Comparison of ENCODE assay signal across 13 cellular contexts in the genomic region with DNA sequence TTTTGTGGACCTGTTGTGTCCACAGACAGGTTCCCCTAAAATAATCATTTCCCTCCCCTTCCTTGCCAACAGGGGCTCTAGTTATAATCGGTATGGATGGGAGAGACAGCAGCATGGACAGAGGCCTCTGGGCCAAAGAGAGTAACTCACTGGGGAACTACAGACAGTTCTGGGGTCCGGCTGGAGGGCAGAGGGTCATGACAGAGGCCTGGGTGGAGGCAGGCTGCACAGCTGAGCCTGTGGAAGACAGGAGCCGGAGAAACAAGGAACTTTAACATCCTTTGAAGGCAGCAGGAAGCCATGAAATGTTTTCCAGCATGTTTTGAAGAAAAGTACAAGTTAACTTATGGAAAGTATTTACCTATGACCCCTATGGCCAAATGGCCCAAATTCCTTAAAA.
DNase-seq lines count a peak whose midpoint lies in the region; TF ChIP-seq lines count a peak whose summit lies in the region.
"Had no signal": no experiment of that assay in that cellular context is flagged by ENCODE, and none has a peak within 500 bp of the region (broad histone marks: within the 10 kb centered on the region; RNA-seq: fewer than 3 reads in every experiment).

No MANE protein-coding gene starts in this region.

- H3K36me3 ChIP-seq in SK-N-MC (ENCODE audit: insufficient read depth, low read length) (no peaks in the 10 kb centered on the region), neural progenitor cell (no peaks in the 10 kb centered on the region), adrenal gland (replicated peaks in 1 of 2) (no peaks in the 10 kb centered on the region), spleen (no peaks in the 10 kb centered on the region)
- no peaks in the 10 kb centered on the region for H3K36me3 ChIP-seq in effector memory CD4-positive, alpha-beta T cell (ENCODE audit: control insufficient read depth, insufficient read depth, low read length)
- H3K36me3 ChIP-seq: BLaER1 treated with 17β-estradiol and CSF1 and Interleukin-3, amounts not matched to agents 10 nM and 100 nM; HAP-1 had no signal

- no peaks in the 10 kb centered on the region for H3K27me3 Mint-ChIP-seq in activated naive CD8-positive, alpha-beta T cell
- no peaks in the 10 kb centered on the region for H3K27me3 Mint-ChIP-seq in activated naive CD8-positive, alpha-beta T cell treated with anti-CD3 and anti-CD28 coated beads for 36 hours
- peaks cover 19% of the 10 kb centered on the region for H3K27me3 Mint-ChIP-seq in neural progenitor cell (ENCODE audit: insufficient read depth, low read depth)

- no peak overlapping the region for H2AFZ ChIP-seq in neural progenitor cell (replicated peaks)

- peak overlapping the region; percentile 6 for H3K27ac Mint-ChIP-seq in activated naive CD8-positive, alpha-beta T cell
- H3K27ac Mint-ChIP-seq in activated naive CD8-positive, alpha-beta T cell treated with anti-CD3 and anti-CD28 coated beads for 36 hours = no peak overlapping the region
- peak overlapping the region; percentile 79 for H3K27ac Mint-ChIP-seq in neural progenitor cell

- H3K4me2 ChIP-seq in neural progenitor cell = no peak overlapping the region
- H3K4me2 ChIP-seq: BLaER1 treated with 17β-estradiol and CSF1 and Interleukin-3, amounts not matched to agents 10 nM and 100 nM had no signal

- H3K27me3 ChIP-seq in neural progenitor cell (no peaks in the 10 kb centered on the region), adrenal gland (no peaks in the 10 kb centered on the region), spleen (replicated peaks in 1 of 7) (no peaks in the 10 kb centered on the region)
- no peaks in the 10 kb centered on the region for H3K27me3 ChIP-seq in effector memory CD4-positive, alpha-beta T cell (replicated peaks; ENCODE audit: control insufficient read depth, insufficient read depth, low read length, poor library complexity, severe bottlenecking)
- H3K27me3 ChIP-seq: BLaER1 treated with 17β-estradiol and CSF1 and Interleukin-3, amounts not matched to agents 10 nM and 100 nM had no signal

- TF ChIP-seq CTCF in neural progenitor cell (IDR thresholded peaks at IDR 0.05) (no peak), adrenal gland (IDR thresholded peaks at IDR 0.05) (no peak), spleen (IDR thresholded peaks at IDR 0.05 in 8 of 11, conservative IDR thresholded peaks at IDR 0.05 in 3 of 11) (no peak)

- no peaks in the 10 kb centered on the region for H3K36me3 Mint-ChIP-seq in activated naive CD8-positive, alpha-beta T cell
- H3K36me3 Mint-ChIP-seq in activated naive CD8-positive, alpha-beta T cell treated with anti-CD3 and anti-CD28 coated beads for 36 hours = no peaks in the 10 kb centered on the region
- H3K36me3 Mint-ChIP-seq in neural progenitor cell = no peaks in the 10 kb centered on the region
- H3K36me3 Mint-ChIP-seq: CD4-positive, CD25-positive, alpha-beta regulatory T cell had no signal

- peak overlapping the region; percentile 54; the same call in 1 of the 2 replicates for H3K27ac ChIP-seq in SK-N-MC
- H3K27ac ChIP-seq in neural progenitor cell = no peak overlapping the region
- no peak overlapping the region for H3K27ac ChIP-seq in adrenal gland
- no peak overlapping the region for H3K27ac ChIP-seq in effector memory CD4-positive, alpha-beta T cell (ENCODE audit: insufficient read depth, low read length, poor library complexity, severe bottlenecking)
- no peak overlapping the region for H3K27ac ChIP-seq in spleen
- H3K27ac ChIP-seq: BLaER1 treated with 17β-estradiol and CSF1 and Interleukin-3, amounts not matched to agents 10 nM and 100 nM had no signal

- H3K9me3 ChIP-seq in SK-N-MC (ENCODE audit: low read depth, low read length) = no peaks in the 10 kb centered on the region
- H3K9me3 ChIP-seq in neural progenitor cell (ENCODE audit: low read depth) = no peaks in the 10 kb centered on the region
- H3K9me3 ChIP-seq in adrenal gland (replicated peaks in 1 of 3) = no peaks in the 10 kb centered on the region
- no peaks in the 10 kb centered on the region for H3K9me3 ChIP-seq in effector memory CD4-positive, alpha-beta T cell (ENCODE audit: control insufficient read depth, low read length)
- H3K9me3 ChIP-seq in spleen = no peaks in the 10 kb centered on the region
- H3K9me3 ChIP-seq: BLaER1 treated with 17β-estradiol and CSF1 and Interleukin-3, amounts not matched to agents 10 nM and 100 nM; HAP-1 had no signal

- DNase-seq in activated naive CD8-positive, alpha-beta T cell treated with anti-CD3 and anti-CD28 coated beads for 36 hours = no peak
- no peak for DNase-seq in SK-N-MC (ENCODE audit: low read depth, low spot score)
- no peak for DNase-seq in neural progenitor cell (ENCODE audit: low spot score)
- DNase-seq in adrenal gland = no peak
- no peak for DNase-seq in effector memory CD4-positive, alpha-beta T cell
- no peak for DNase-seq in spleen
- DNase-seq: ACHN; CD4-positive, CD25-positive, alpha-beta regulatory T cell; DMS53; GF-D8 had no signal

- no peaks in the 10 kb centered on the region for H3K9me3 Mint-ChIP-seq in activated naive CD8-positive, alpha-beta T cell (ENCODE audit: low read depth)
- no peaks in the 10 kb centered on the region for H3K9me3 Mint-ChIP-seq in activated naive CD8-positive, alpha-beta T cell treated with anti-CD3 and anti-CD28 coated beads for 36 hours
- no peaks in the 10 kb centered on the region for H3K9me3 Mint-ChIP-seq in neural progenitor cell

- peaks cover 13% of the 10 kb centered on the region for H3F3A ChIP-seq in neural progenitor cell (ENCODE audit: low read depth)

- intact Hi-C loops in adrenal gland (cut with DNase I) (loop anchor here in 1 of 2 donors (5.0 to 10.0 kb wide), 2 partner anchors 265 to 382 kb away; partner anchors contain the start of gene CUL1), spleen (cut with DNase I; ENCODE audit: low total_unique reads) (loop anchor here (5.0 kb wide), 3 partner anchors 102 to 457 kb away; no protein-coding TSS in a partner anchor)

- TF ChIP-seq POLR2A in adrenal gland (IDR thresholded peaks at IDR 0.05) (no peak), spleen (IDR thresholded peaks at IDR 0.05) (no peak)

- H3K4me1 Mint-ChIP-seq in activated naive CD8-positive, alpha-beta T cell (ENCODE audit: low read depth) = peaks cover 19% of the 10 kb centered on the region
- H3K4me1 Mint-ChIP-seq in activated naive CD8-positive, alpha-beta T cell treated with anti-CD3 and anti-CD28 coated beads for 36 hours = peaks cover 16% of the 10 kb centered on the region
- peaks cover 18% of the 10 kb centered on the region for H3K4me1 Mint-ChIP-seq in neural progenitor cell

- no peaks in the 10 kb centered on the region for H3K79me2 ChIP-seq in neural progenitor cell (ENCODE audit: low read depth)

- H3K4me3 ChIP-seq in SK-N-MC = no peak overlapping the region
- H3K4me3 ChIP-seq in neural progenitor cell = no peak overlapping the region
- H3K4me3 ChIP-seq in adrenal gland = no peak overlapping the region
- H3K4me3 ChIP-seq in effector memory CD4-positive, alpha-beta T cell (ENCODE audit: insufficient read depth, low read depth, low read length, poor library complexity, severe bottlenecking) = no peak overlapping the region
- no peak overlapping the region for H3K4me3 ChIP-seq in spleen
- H3K4me3 ChIP-seq: BLaER1 treated with 17β-estradiol and CSF1 and Interleukin-3, amounts not matched to agents 10 nM and 100 nM; HAP-1 had no signal

- H3K9ac ChIP-seq in SK-N-MC (ENCODE audit: insufficient read length) (no peak overlapping the region), neural progenitor cell (no peak overlapping the region)

- peaks cover 9% of the 10 kb centered on the region for H3K4me1 ChIP-seq in neural progenitor cell
- no peaks in the 10 kb centered on the region for H3K4me1 ChIP-seq in adrenal gland (replicated peaks in 1 of 2)
- H3K4me1 ChIP-seq in effector memory CD4-positive, alpha-beta T cell (ENCODE audit: control insufficient read depth, insufficient read depth, low read length, poor library complexity, severe bottlenecking) = peaks cover 7% of the 10 kb centered on the region
- H3K4me1 ChIP-seq in spleen = peaks cover 6 to 24% (median 20%) of the 10 kb centered on the region in 6 donors

- 57 to 75% (median 72%) methylated on average over 3 of the region's 3 CpGs for WGBS in adrenal gland, 4 donors
- WGBS in spleen, 5 donors = 72 to 86% (median 84%) methylated on average over 3 of the region's 3 CpGs

- no peaks in the 10 kb centered on the region for H4K20me1 ChIP-seq in neural progenitor cell (ENCODE audit: low read depth)
- H4K20me1 ChIP-seq: BLaER1 treated with 17β-estradiol and CSF1 and Interleukin-3, amounts not matched to agents 10 nM and 100 nM had no signal

- no peak overlapping the region for H3K4me3 Mint-ChIP-seq in activated naive CD8-positive, alpha-beta T cell
- H3K4me3 Mint-ChIP-seq in activated naive CD8-positive, alpha-beta T cell treated with anti-CD3 and anti-CD28 coated beads for 36 hours = no peak overlapping the region
- no peak overlapping the region for H3K4me3 Mint-ChIP-seq in neural progenitor cell
- H3K4me3 Mint-ChIP-seq: CD4-positive, CD25-positive, alpha-beta regulatory T cell had no signal
